Comparison of ENCODE assay signal across 8 cellular contexts in the genomic region with DNA sequence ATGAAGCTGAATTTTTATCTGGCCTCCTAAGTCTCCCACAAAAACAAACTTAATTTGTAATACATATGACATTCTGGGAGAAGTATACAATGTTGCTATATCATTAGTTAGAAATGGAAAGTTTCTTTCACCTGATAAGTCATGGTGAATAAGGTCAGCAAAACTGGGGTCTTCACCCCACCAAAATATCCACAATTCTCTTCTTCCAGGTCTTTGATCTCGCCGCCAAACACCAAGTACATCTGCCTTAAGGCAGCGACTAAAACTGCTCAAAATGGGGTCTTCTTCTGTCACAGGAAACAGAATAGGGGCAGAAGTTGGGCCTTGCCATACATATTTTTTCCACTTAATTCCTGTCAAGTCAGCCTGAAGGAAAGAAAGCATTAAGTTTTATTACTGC. TPM values are rescaled to one million over a fixed set of nuclear protein-coding genes. Genes with fewer than 3 reads are reported as not detected.
A peak's percentile ranks its signal among the peaks of the same experiment; 100 is the strongest.
DNase-seq lines count a peak whose midpoint lies in the region; ATAC-seq and TF ChIP-seq lines count a peak whose summit lies in the region.

No MANE protein-coding gene starts in this region.

- no peak for DNase-seq in CD8-positive, alpha-beta memory T cell
- no peak for DNase-seq in NT2/D1 (ENCODE audit: low read depth, low spot score)
- no peak for DNase-seq in neural progenitor cell (ENCODE audit: low spot score)
- DNase-seq in cerebellar cortex (ENCODE audit: low spot score) = no peak
- DNase-seq in stimulated activated naive CD4-positive, alpha-beta T cell treated with Interleukin-2 at 50 U/mL for 16 hours (lab: John Stamatoyannopoulos, UW) = no peak
- no peak for DNase-seq in omental fat pad (ENCODE audit: low spot score)

- peak overlapping the region; percentile 21 to 95 (median 83) for H3K27ac Mint-ChIP-seq in CD8-positive, alpha-beta memory T cell
- H3K27ac Mint-ChIP-seq in neural progenitor cell = no peak overlapping the region

- CTCF ChIA-PET in CD8-positive, alpha-beta memory T cell (lab: Charles Lee) = no interaction called here

- peaks cover 48 to 69% (median 64%) of the 10 kb centered on the region in 3 donors for H3K4me1 Mint-ChIP-seq in CD8-positive, alpha-beta memory T cell
- peaks cover 25% of the 10 kb centered on the region for H3K4me1 Mint-ChIP-seq in neural progenitor cell

- POLR2A ChIA-PET in CD8-positive, alpha-beta memory T cell (lab: Charles Lee) = no interaction called here

- peaks cover 39% of the 10 kb centered on the region for H3K4me1 ChIP-seq in CD8-positive, alpha-beta memory T cell (ENCODE audit: insufficient read depth, low read length)
- H3K4me1 ChIP-seq in NT2/D1 (ENCODE audit: insufficient read depth, insufficient read length) (no peaks in the 10 kb centered on the region), endocrine pancreas (ENCODE audit: control insufficient read depth, insufficient read depth, low read length) (peaks cover 40% of the 10 kb centered on the region), neural progenitor cell (peaks cover 21% of the 10 kb centered on the region)

- peak overlapping the region; percentile 90 to 97 (median 95) for H3K4me3 Mint-ChIP-seq in CD8-positive, alpha-beta memory T cell
- peak overlapping the region; percentile 96 for H3K4me3 Mint-ChIP-seq in neural progenitor cell

- no peaks in the 10 kb centered on the region for H3K9me3 ChIP-seq in CD8-positive, alpha-beta memory T cell (ENCODE audit: low read length)
- H3K9me3 ChIP-seq in NT2/D1 (ENCODE audit: insufficient read depth, low read length) (no peaks in the 10 kb centered on the region), endocrine pancreas (ENCODE audit: control insufficient read depth, low read length) (no peaks in the 10 kb centered on the region), neural progenitor cell (ENCODE audit: low read depth) (no peaks in the 10 kb centered on the region)

- H3K27me3 ChIP-seq in CD8-positive, alpha-beta memory T cell (ENCODE audit: insufficient read depth, low read length, poor library complexity, severe bottlenecking) = no peaks in the 10 kb centered on the region
- H3K27me3 ChIP-seq in NT2/D1 (ENCODE audit: insufficient read depth, insufficient read length) (peaks cover 6% of the 10 kb centered on the region), endocrine pancreas (ENCODE audit: control insufficient read depth, insufficient read depth, low read length) (no peaks in the 10 kb centered on the region), neural progenitor cell (no peaks in the 10 kb centered on the region)

- ATAC-seq in HG03469 (IDR thresholded peaks at IDR 0.05; ENCODE audit: unreplicated experiment) (no peak), omental fat pad (ENCODE audit: low FRiP score) (no peak)

- peak overlapping the region; percentile 53 for H3K27ac ChIP-seq in CD8-positive, alpha-beta memory T cell (ENCODE audit: low read depth, low read length)
- H3K27ac ChIP-seq in neural progenitor cell = no peak overlapping the region

- H3K27me3 Mint-ChIP-seq in CD8-positive, alpha-beta memory T cell = peaks cover 0 to 3% of the 10 kb centered on the region in 2 donors
- H3K27me3 Mint-ChIP-seq in neural progenitor cell (ENCODE audit: insufficient read depth, low read depth) = peaks cover 2% of the 10 kb centered on the region

- H4K20me1 ChIP-seq in neural progenitor cell (ENCODE audit: low read depth) = peaks cover 70% of the 10 kb centered on the region

- H3K4me3 ChIP-seq in CD8-positive, alpha-beta memory T cell (ENCODE audit: low read length) = peak overlapping the region; percentile 94
- H3K4me3 ChIP-seq in NT2/D1 (ENCODE audit: insufficient read length, low read depth) = peak overlapping the region; percentile 75
- peak overlapping the region; percentile 99 for H3K4me3 ChIP-seq in endocrine pancreas (ENCODE audit: control insufficient read depth, insufficient read depth, low read length)
- peak overlapping the region; percentile 79 for H3K4me3 ChIP-seq in neural progenitor cell

- H3K36me3 ChIP-seq in CD8-positive, alpha-beta memory T cell (ENCODE audit: insufficient read depth, low read length) = no peaks in the 10 kb centered on the region
- H3K36me3 ChIP-seq in NT2/D1 (ENCODE audit: insufficient read depth, insufficient read length, low read length) = peaks cover 51% of the 10 kb centered on the region
- H3K36me3 ChIP-seq in endocrine pancreas (ENCODE audit: control insufficient read depth, insufficient read depth, low read length) = no peaks in the 10 kb centered on the region
- peaks cover 6% of the 10 kb centered on the region for H3K36me3 ChIP-seq in neural progenitor cell

- H3K4me2 ChIP-seq in neural progenitor cell = peak overlapping the region; percentile 81

- peaks cover 4 to 57% (median 13%) of the 10 kb centered on the region in 3 donors for H3K36me3 Mint-ChIP-seq in CD8-positive, alpha-beta memory T cell
- peaks cover 12% of the 10 kb centered on the region for H3K36me3 Mint-ChIP-seq in neural progenitor cell

- H3K9me3 Mint-ChIP-seq in CD8-positive, alpha-beta memory T cell = peaks cover 0 to 2% (median 0%) of the 10 kb centered on the region in 5 donors
- no peaks in the 10 kb centered on the region for H3K9me3 Mint-ChIP-seq in neural progenitor cell

- H3F3A ChIP-seq in neural progenitor cell (ENCODE audit: low read depth) = peaks cover 8% of the 10 kb centered on the region

- H2AFZ ChIP-seq in neural progenitor cell (replicated peaks) = no peak overlapping the region

- TF ChIP-seq CTCF in neural progenitor cell (IDR thresholded peaks at IDR 0.05) (no peak), omental fat pad (IDR thresholded peaks at IDR 0.05) (no peak)

- H3K9ac ChIP-seq in NT2/D1 (ENCODE audit: insufficient read length, low read depth) (peak overlapping the region; percentile 24), endocrine pancreas (ENCODE audit: control insufficient read depth, insufficient read depth, low read length) (no peak overlapping the region), neural progenitor cell (peak overlapping the region; percentile 70)

- H3K79me2 ChIP-seq in neural progenitor cell (ENCODE audit: low read depth) = peaks cover 76% of the 10 kb centered on the region

RNA-seq across cellular contexts. Expression of gene MED13, which starts 2.1 kb away (rescaled TPM):
- total RNA-seq in CD8-positive, alpha-beta memory T cell = 10 to 100 TPM; 61.2 to 63.3 TPM
- 3.4 TPM for polyA plus RNA-seq in CD8-positive, alpha-beta memory T cell
- total RNA-seq in neural progenitor cell (ENCODE audit: low replicate concordance) = 50.5 and 59.9 TPM in 2 replicates
- total RNA-seq in omental fat pad = 10 to 100 TPM; 79.8 to 88.4 (median 87.4) TPM
